8 cellular contexts compared by ENCODE assay signal in the genomic region with DNA sequence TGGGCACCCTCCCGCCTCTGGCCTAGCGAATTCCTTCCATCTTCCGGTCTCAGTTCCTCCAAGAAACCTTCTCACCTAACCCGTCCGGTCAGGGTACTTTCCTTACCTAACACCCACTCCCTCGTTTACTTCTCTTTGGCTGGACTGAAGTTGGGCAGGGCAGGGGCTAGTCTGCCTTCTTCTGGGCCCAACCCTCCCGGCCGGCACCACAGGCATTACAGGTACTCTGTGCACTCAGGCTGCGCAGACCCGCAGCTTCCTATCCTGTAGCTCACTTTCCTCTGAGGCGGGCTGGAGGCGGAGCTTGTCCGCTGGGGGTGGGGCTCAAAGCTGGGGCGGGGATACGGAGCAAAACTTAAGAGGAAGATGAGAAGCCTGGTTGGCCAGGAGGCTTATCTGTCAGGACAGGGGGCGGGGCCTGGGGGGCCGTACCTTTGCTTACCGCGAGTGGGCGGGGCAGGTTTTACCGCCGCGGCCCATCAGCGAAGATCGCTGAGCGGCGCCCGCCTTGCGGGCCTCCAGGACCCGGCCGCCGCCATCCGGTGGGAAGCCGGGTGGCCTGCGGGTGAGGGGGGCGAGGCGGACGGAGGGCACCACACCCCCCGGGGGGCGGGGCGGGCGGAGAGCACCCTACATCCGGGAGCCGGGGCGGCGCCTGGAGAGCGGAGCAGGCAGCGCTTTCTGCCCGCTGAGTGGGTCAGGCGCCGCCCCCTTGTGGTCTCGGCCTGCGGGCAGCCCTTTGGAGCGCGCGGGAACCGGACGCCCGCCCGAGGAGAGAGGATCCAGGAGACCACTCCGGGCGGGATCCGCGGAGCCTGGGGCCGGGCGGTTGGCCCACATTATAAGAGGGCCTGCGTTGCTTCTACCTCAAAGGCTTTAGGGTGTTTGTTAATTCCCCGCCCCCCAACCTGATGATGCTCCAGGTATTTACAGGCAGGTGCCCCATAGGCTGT. TPM values are rescaled to one million over a fixed set of nuclear protein-coding genes. Genes with fewer than 3 reads are reported as not detected.
DNase-seq lines count a peak whose midpoint lies in the region; ATAC-seq and TF ChIP-seq lines count a peak whose summit lies in the region.

No MANE protein-coding gene starts in this region.

- H3K4me1 ChIP-seq in Peyer's patch (peaks cover 0 to 4% (median 0%) of the 10 kb centered on the region in 4 donors), fibroblast of lung (ENCODE audit: control insufficient read depth, extremely low read depth, insufficient read depth, low read length) (no peaks in the 10 kb centered on the region)

- no peaks in the 10 kb centered on the region for H3K79me2 ChIP-seq in fibroblast of lung (ENCODE audit: control insufficient read depth, insufficient read depth, low read length)

- H3K36me3 ChIP-seq in KOPT-K1 (ENCODE audit: insufficient read depth, low read length) (no peaks in the 10 kb centered on the region), Peyer's patch (no peaks in the 10 kb centered on the region), fibroblast of lung (ENCODE audit: control insufficient read depth, insufficient read depth, low read length) (no peaks in the 10 kb centered on the region)

- H3K4me2 ChIP-seq in fibroblast of lung (ENCODE audit: extremely low read depth, insufficient read depth, low read length), result peak overlapping the region; percentile 58

- peak overlapping the region; percentile 90 for H2AFZ ChIP-seq in fibroblast of lung (ENCODE audit: low read length)

- H4K20me1 ChIP-seq in fibroblast of lung (ENCODE audit: control insufficient read depth, extremely low read depth, insufficient read depth, low read length), result no peaks in the 10 kb centered on the region

- H3K27ac Mint-ChIP-seq in naive B cell, result peak overlapping the region; percentile 46 to 95 (median 82)
- peak overlapping the region; percentile 95 for H3K27ac Mint-ChIP-seq in stimulated activated effector memory CD8-positive, alpha-beta T cell treated with anti-CD3 and anti-CD28 coated beads, Interleukin-12 subunit alpha, Interleukin-12 subunit beta, amount 100 ng/mL, for 72 hours

- H3K4me3 ChIP-seq in Peyer's patch (peak overlapping the region; percentile 50 to 64 (median 56)), fibroblast of lung (replicated peaks in 1 of 4; ENCODE audit: control extremely low read depth in 1 of 4, insufficient read depth in 1 of 4, low read depth in 3 of 4, low read length in 4 of 4) (peak overlapping the region; percentile 32 to 63 (median 50))

- H3K27me3 Mint-ChIP-seq in naive B cell, result no peaks in the 10 kb centered on the region

- no peak overlapping the region for H3K9ac ChIP-seq in fibroblast of lung (ENCODE audit: insufficient read depth, low read length)

- peak overlapping the region; percentile 22 for H3K27ac ChIP-seq in KOPT-K1 (ENCODE audit: low read depth, low read length, poor library complexity, severe bottlenecking)
- peak overlapping the region; percentile 72 to 84 (median 76) for H3K27ac ChIP-seq in Peyer's patch
- no peak overlapping the region for H3K27ac ChIP-seq in fibroblast of lung (ENCODE audit: insufficient read depth, low read length)

- DNase-seq in DMS79 treated with DMSO at 0.1 percent for 48 hours (lab: John Stamatoyannopoulos, UW) (peak; percentile 91), Peyer's patch (peak; percentile 98 to 99 (median 99)), activated T-helper 1 cell treated with Interleukin-2 at 50 U/mL for 16 hours (ENCODE audit: low read depth) (peak; percentile 94), fibroblast of lung (ENCODE audit: low read depth in 2 of 2) (peak; percentile 82 to 86), naive B cell (peak; percentile 97)
- peak; percentile 93 to 99 for DNase-seq in stimulated activated effector memory CD8-positive, alpha-beta T cell treated with anti-CD3 and anti-CD28 coated beads, Interleukin-12 subunit alpha, Interleukin-12 subunit beta, amount 100 ng/mL, for 72 hours (ENCODE audit: low spot score in 2 of 2)

- peaks cover 11 to 22% (median 12%) of the 10 kb centered on the region in 3 donors for H3K4me1 Mint-ChIP-seq in naive B cell
- peaks cover 11% of the 10 kb centered on the region for H3K4me1 Mint-ChIP-seq in stimulated activated effector memory CD8-positive, alpha-beta T cell treated with anti-CD3 and anti-CD28 coated beads, Interleukin-12 subunit alpha, Interleukin-12 subunit beta, amount 100 ng/mL, for 72 hours

- TF ChIP-seq CTCF in Peyer's patch (IDR thresholded peaks at IDR 0.05) (peak in 5 of 6 experiments; percentile 38 to 53 (median 44)), fibroblast of lung (conservative IDR thresholded peaks at IDR 0.05 in 1 of 2, IDR thresholded peaks at IDR 0.05 in 1 of 2; ENCODE audit: low read depth in 1 of 2, low read length in 2 of 2) (peak; percentile 6 to 20)

- H3K9me3 Mint-ChIP-seq in naive B cell, result no peaks in the 10 kb centered on the region
- H3K9me3 Mint-ChIP-seq in stimulated activated effector memory CD8-positive, alpha-beta T cell treated with anti-CD3 and anti-CD28 coated beads, Interleukin-12 subunit alpha, Interleukin-12 subunit beta, amount 100 ng/mL, for 72 hours, result no peaks in the 10 kb centered on the region

- H3K36me3 Mint-ChIP-seq in naive B cell, result no peaks in the 10 kb centered on the region
- no peaks in the 10 kb centered on the region for H3K36me3 Mint-ChIP-seq in stimulated activated effector memory CD8-positive, alpha-beta T cell treated with anti-CD3 and anti-CD28 coated beads, Interleukin-12 subunit alpha, Interleukin-12 subunit beta, amount 100 ng/mL, for 72 hours

- peak overlapping the region; percentile 88 to 99 (median 96) for H3K4me3 Mint-ChIP-seq in naive B cell
- H3K4me3 Mint-ChIP-seq in stimulated activated effector memory CD8-positive, alpha-beta T cell treated with anti-CD3 and anti-CD28 coated beads, Interleukin-12 subunit alpha, Interleukin-12 subunit beta, amount 100 ng/mL, for 72 hours, result peak overlapping the region; percentile 87

- H3K27me3 ChIP-seq in Peyer's patch (no peaks in the 10 kb centered on the region), fibroblast of lung (ENCODE audit: control insufficient read depth, insufficient read depth, low read length) (no peaks in the 10 kb centered on the region)

- no peaks in the 10 kb centered on the region for H3K9me3 ChIP-seq in KOPT-K1 (ENCODE audit: insufficient read depth, low read length, poor library complexity, severe bottlenecking)
- no peaks in the 10 kb centered on the region for H3K9me3 ChIP-seq in Peyer's patch
- no peaks in the 10 kb centered on the region for H3K9me3 ChIP-seq in fibroblast of lung (ENCODE audit: control insufficient read depth, insufficient read depth, low read depth, low read length)

- ATAC-seq in GM21737 (IDR thresholded peaks at IDR 0.05; ENCODE audit: unreplicated experiment) (peak; percentile 94), naive B cell (ENCODE audit: low read depth in 2 of 2) (peak; percentile 86 to 87)
- ATAC-seq in stimulated activated effector memory CD8-positive, alpha-beta T cell treated with anti-CD3 and anti-CD28 coated beads, Interleukin-12 subunit alpha, Interleukin-12 subunit beta, amount 100 ng/mL, for 72 hours, result peak; percentile 94

- peak; percentile 63 to 76 for TF ChIP-seq POLR2A in Peyer's patch (IDR thresholded peaks at IDR 0.05)

RNA-seq across cellular contexts. Expression of a gene that starts 31.9 kb away (rescaled TPM):
- not detected for total RNA-seq in Peyer's patch
- not detected in 2 replicates for total RNA-seq in fibroblast of lung
- not detected in 2 replicates for polyA plus RNA-seq in fibroblast of lung
- not detected in 2 replicates for polyA plus RNA-seq in fibroblast of lung (2012)
- polyA minus RNA-seq in fibroblast of lung (ENCODE audit: low replicate concordance), result not detected in 2 replicates
- polyA plus RNA-seq in naive B cell (ENCODE audit: low read depth in 6 of 6), result not detected
